In the genomic region with DNA sequence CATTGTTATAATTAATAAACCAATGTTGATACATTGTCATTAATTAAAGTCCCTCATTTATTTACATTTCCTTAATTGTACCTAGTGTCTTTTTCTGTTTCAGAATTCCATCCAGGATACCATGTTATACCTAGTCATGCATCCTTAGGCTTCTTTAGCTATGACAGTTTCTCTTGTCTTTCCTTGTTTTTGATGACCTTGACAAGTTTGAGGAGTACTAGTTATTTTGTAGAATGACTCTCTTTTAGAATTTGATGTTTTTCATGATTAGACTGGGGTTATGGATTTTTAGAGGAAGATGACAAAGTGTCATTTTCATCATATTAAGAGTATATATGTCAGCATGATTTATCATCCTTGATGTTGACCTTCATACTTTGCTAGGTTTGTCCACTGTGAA, we compare ENCODE assay signal across 1 cellular context.
TF ChIP-seq lines count a peak whose summit lies in the region.

No MANE protein-coding gene starts in this region.

TF ChIP-seq in WTC11, 78 proteins besides CTCF, POLR2A, EP300 and RAD21 (continued from another document):
- TF ChIP-seq ATF1 (CRISPR knock-in tag; IDR thresholded peaks at IDR 0.05) = no peak
